1 cellular context compared by ENCODE assay signal in the genomic region with DNA sequence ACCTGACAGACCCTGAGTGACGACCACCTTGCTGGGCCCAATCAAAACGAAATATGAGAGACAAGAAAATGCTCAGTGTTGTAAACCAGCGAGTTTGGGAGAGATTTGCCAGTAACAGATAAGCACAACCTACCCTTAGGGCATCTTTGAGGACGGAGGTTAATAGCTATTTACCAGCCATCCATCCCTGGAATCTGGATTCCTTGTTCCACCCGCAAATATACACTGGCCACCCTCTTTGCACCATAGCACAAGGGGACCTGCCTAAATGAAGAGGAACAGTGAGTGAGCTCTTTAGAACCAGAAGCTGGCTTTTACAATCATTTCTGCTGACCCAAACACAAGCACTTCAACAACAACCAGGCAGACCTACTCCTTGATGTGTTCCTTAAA.
TF ChIP-seq lines count a peak whose summit lies in the region.

No MANE protein-coding gene starts in this region.

TF ChIP-seq in HepG2, 621 proteins besides CTCF, POLR2A, EP300 and RAD21:
- TF ChIP-seq ZFP1 (CRISPR knock-in tag; IDR thresholded peaks at IDR 0.05) (no peak), RARG (CRISPR knock-in tag; IDR thresholded peaks at IDR 0.05; ENCODE audit: low read depth) (no peak), ZUFSP (CRISPR knock-in tag; IDR thresholded peaks at IDR 0.05; ENCODE audit: borderline replicate concordance) (no peak), JUND (CRISPR knock-in tag; IDR thresholded peaks at IDR 0.05) (no peak), FIP1L1 (IDR thresholded peaks at IDR 0.05; ENCODE audit: borderline replicate concordance, insufficient read depth, low read depth, low read length) (no peak), ZNF543 (CRISPR knock-in tag; IDR thresholded peaks at IDR 0.05) (no peak), NFE2L1 (CRISPR knock-in tag; IDR thresholded peaks at IDR 0.05; ENCODE audit: borderline replicate concordance) (no peak), ATF6 (CRISPR knock-in tag; conservative IDR thresholded peaks at IDR 0.05) (no peak), CHD4 (IDR thresholded peaks at IDR 0.05; ENCODE audit: borderline replicate concordance, low read length) (no peak)
TF ChIP-seq in HepG2: peak in this region for 0.
